7 cellular contexts compared by ENCODE assay signal in the genomic region with DNA sequence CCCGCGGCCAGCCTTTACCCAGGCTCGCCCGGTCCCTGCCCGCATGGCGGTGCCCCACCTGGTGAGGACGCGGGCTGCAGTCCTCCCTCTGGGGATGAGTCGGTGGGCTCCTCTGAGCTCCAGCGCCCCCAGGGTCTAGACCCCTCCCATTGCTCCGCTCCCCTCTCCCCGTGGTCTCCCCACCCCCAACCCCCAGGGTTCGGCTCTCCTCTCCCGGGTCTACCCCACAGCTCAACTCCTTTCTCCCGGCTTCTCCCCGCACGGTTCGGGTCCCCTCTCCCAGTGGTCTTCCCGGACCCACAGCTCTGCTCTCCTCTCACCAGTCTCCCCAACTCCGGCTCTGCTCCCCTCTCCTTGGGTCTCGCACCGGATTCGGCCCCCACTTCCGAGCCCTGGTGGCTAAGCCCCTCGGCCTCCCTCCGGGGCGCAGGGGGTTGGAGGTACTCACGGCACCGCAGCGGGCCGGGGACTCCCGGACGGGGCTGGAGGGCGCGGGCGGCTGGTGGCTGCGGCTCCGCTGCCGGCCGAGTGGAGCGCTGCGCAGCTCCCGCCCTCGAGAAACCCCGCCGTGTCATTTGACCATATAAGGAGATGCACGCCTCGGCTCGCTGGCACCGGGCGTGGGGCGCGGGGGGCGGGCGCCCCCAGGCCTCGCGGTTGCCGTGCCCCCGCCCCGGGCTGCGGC.
DNase-seq lines count a peak whose midpoint lies in the region; ATAC-seq and FAIRE-seq lines count a peak whose summit lies in the region.

A gene with protein sequence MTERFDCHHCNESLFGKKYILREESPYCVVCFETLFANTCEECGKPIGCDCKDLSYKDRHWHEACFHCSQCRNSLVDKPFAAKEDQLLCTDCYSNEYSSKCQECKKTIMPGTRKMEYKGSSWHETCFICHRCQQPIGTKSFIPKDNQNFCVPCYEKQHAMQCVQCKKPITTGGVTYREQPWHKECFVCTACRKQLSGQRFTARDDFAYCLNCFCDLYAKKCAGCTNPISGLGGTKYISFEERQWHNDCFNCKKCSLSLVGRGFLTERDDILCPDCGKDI (minus strand): TSS at position 530 of the 685 bp plus-strand sequence. CDS start 12,535 bp downstream, outside the sequence.

- peak; percentile 98 for ATAC-seq in HG02798 (IDR thresholded peaks at IDR 0.05; ENCODE audit: poor library complexity, unreplicated experiment)

- DNase-seq in GM18507 (ENCODE audit: extremely low spot score, insufficient read length, low read depth) (peak; percentile 44), NCI-H1694 treated with DMSO at 0.1 percent for 48 hours (lab: John Stamatoyannopoulos, UW) (peak; percentile 32), cerebellar cortex (ENCODE audit: low spot score) (peak; percentile 63), kidney tubule cell (ENCODE audit: low spot score) (peak; percentile 90)
- DNase-seq in activated CD4-positive, CD25-positive, alpha-beta regulatory T cell treated with anti-CD3 and anti-CD28 coated beads, Interleukin-2, amount 50 U/mL, for 72 hours: peak; percentile 67
- DNase-seq in stimulated activated CD4-positive, alpha-beta T cell treated with anti-CD3 and anti-CD28 coated beads, Interleukin-1b, Interleukin-23, amount 100 ng/mL, for 48 hours: peak; percentile 70

- FAIRE-seq in GM18507 (lab: Jason Lieb, UNC): no peak

Comparison
In these comparisons a context has a peak if more than half of its experiments do, and no peak if none do; other contexts are left out.
1. Peak in every context shown above with its lines: DNase-seq and ATAC-seq.
2. DNase-seq: peak in every context shown above with its lines; median percentile 90 in kidney tubule cell; 70 in stimulated activated CD4-positive, alpha-beta T cell treated with anti-CD3 and anti-CD28 coated beads, Interleukin-1b, Interleukin-23, amount 100 ng/mL, for 48 hours; 67 in activated CD4-positive, CD25-positive, alpha-beta regulatory T cell treated with anti-CD3 and anti-CD28 coated beads, Interleukin-2, amount 50 U/mL, for 72 hours; 63 in cerebellar cortex; 44 in GM18507; 32 in NCI-H1694 treated with DMSO at 0.1 percent for 48 hours.